Comparison of ENCODE assay signal across 8 cellular contexts in the genomic region with DNA sequence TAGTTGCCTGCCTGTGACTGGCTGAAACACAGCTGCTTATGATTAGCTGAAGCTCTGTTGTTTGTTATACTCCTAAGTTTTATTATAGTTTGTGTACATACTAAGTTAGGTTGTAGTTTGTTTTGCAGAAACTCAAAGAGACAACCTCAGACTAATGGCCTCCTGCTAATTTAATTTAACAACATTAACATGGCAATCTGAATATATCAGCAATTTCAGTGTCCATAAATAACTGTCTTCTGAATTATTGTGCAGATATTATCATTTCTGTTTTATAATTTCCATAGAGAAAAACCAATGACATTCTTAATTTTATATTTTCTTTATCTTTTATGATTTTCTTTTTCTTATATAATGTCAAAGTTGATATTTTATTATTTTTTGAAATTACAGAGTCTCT.
"Had no signal": no experiment of that assay in that cellular context is flagged by ENCODE, and none has a peak within 500 bp of the region (broad histone marks: within the 10 kb centered on the region; RNA-seq: fewer than 3 reads in every experiment).

No MANE protein-coding gene starts in this region.

- FAIRE-seq: H1, H54, HepG2 had no signal

- H3K27ac ChIP-seq: HL-60 had no signal

- DNase-seq: H9, HCEC 1CT, KBM-7 had no signal

- H3K4me2 ChIP-seq: GM23338 had no signal

- H3K4me3 ChIP-seq: GM23338 had no signal

- H2AFZ ChIP-seq: GM23338 had no signal

- ATAC-seq: GM23338, HepG2 had no signal
